Comparison of ENCODE assay signal across 2 cellular contexts in genomic region chr12:8722286-8722685, GRCh38.
TF ChIP-seq lines count a peak whose summit lies in the region.

No MANE protein-coding gene starts in this region.

TF ChIP-seq in GM23338, 12 proteins besides CTCF, POLR2A, EP300 and RAD21:
- no peak for TF ChIP-seq ZNF114 (CRISPR knock-in tag; IDR thresholded peaks at IDR 0.05)

TF ChIP-seq in H1, 55 proteins besides CTCF, POLR2A, EP300 and RAD21:
- no peak for TF ChIP-seq KDM5A (IDR thresholded peaks at IDR 0.05; ENCODE audit: low read length)
